In the genomic region with DNA sequence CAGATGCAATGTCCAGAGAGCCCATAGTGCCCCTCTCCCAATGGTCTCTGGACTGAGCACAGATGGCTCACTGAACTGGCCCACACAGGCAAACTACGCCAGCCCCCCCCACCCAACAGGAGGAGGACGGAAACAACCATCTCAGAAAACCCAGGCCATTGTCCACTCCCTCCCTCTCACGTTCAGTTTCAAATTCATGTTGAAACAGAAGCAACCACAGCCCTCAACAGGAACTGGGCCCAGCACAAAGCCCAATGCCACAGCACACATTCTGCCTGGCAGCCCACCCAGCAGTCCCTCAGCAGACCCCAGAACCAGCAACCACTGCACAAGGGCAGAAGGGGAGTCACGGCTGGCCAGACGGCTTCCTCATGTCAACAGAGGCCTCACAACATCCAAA, we compare ENCODE assay signal across 1 cellular context.
TF ChIP-seq lines count a peak whose summit lies in the region.

No MANE protein-coding gene starts in this region.

TF ChIP-seq in H1, 55 proteins besides CTCF, POLR2A, EP300 and RAD21:
- TF ChIP-seq TAF7 (optimal IDR thresholded peaks at IDR 0.05; ENCODE audit: borderline replicate concordance, low read depth, low read length) (no peak), JUND (IDR thresholded peaks at IDR 0.05; ENCODE audit: low read length) (no peak), GTF2F1 (IDR thresholded peaks at IDR 0.05; ENCODE audit: borderline replicate concordance, low read depth, low read length) (no peak), SRF (IDR thresholded peaks at IDR 0.05; ENCODE audit: low read depth, low read length) (no peak), ATF3 (IDR thresholded peaks at IDR 0.05; ENCODE audit: insufficient read depth, low read depth, low read length) (no peak), CREB1 (IDR thresholded peaks at IDR 0.05) (no peak), TEAD4 (IDR thresholded peaks at IDR 0.05; ENCODE audit: low read depth, low read length) (no peak), CHD1 (IDR thresholded peaks at IDR 0.05; ENCODE audit: low read depth, low read length) (no peak), FOSL1 (IDR thresholded peaks at IDR 0.05; ENCODE audit: insufficient read depth, low read depth, low read length) (no peak), TCF12 (IDR thresholded peaks at IDR 0.05; ENCODE audit: low read depth, low read length) (no peak), TBP (IDR thresholded peaks at IDR 0.05; ENCODE audit: low read depth, low read length) (no peak), KDM4A (IDR thresholded peaks at IDR 0.05; ENCODE audit: low read depth, low read length, severe bottlenecking) (no peak), POLR2AphosphoS5 (IDR thresholded peaks at IDR 0.05; ENCODE audit: low read depth, low read length) (no peak), USF2 (IDR thresholded peaks at IDR 0.05; ENCODE audit: low read length) (no peak), BRCA1 (IDR thresholded peaks at IDR 0.05; ENCODE audit: low read depth, low read length) (no peak), HDAC6 (IDR thresholded peaks at IDR 0.05; ENCODE audit: low read depth, low read length) (no peak), SIRT6 (IDR thresholded peaks at IDR 0.05; ENCODE audit: low read length) (no peak)
- TF ChIP-seq, protein P1, sequence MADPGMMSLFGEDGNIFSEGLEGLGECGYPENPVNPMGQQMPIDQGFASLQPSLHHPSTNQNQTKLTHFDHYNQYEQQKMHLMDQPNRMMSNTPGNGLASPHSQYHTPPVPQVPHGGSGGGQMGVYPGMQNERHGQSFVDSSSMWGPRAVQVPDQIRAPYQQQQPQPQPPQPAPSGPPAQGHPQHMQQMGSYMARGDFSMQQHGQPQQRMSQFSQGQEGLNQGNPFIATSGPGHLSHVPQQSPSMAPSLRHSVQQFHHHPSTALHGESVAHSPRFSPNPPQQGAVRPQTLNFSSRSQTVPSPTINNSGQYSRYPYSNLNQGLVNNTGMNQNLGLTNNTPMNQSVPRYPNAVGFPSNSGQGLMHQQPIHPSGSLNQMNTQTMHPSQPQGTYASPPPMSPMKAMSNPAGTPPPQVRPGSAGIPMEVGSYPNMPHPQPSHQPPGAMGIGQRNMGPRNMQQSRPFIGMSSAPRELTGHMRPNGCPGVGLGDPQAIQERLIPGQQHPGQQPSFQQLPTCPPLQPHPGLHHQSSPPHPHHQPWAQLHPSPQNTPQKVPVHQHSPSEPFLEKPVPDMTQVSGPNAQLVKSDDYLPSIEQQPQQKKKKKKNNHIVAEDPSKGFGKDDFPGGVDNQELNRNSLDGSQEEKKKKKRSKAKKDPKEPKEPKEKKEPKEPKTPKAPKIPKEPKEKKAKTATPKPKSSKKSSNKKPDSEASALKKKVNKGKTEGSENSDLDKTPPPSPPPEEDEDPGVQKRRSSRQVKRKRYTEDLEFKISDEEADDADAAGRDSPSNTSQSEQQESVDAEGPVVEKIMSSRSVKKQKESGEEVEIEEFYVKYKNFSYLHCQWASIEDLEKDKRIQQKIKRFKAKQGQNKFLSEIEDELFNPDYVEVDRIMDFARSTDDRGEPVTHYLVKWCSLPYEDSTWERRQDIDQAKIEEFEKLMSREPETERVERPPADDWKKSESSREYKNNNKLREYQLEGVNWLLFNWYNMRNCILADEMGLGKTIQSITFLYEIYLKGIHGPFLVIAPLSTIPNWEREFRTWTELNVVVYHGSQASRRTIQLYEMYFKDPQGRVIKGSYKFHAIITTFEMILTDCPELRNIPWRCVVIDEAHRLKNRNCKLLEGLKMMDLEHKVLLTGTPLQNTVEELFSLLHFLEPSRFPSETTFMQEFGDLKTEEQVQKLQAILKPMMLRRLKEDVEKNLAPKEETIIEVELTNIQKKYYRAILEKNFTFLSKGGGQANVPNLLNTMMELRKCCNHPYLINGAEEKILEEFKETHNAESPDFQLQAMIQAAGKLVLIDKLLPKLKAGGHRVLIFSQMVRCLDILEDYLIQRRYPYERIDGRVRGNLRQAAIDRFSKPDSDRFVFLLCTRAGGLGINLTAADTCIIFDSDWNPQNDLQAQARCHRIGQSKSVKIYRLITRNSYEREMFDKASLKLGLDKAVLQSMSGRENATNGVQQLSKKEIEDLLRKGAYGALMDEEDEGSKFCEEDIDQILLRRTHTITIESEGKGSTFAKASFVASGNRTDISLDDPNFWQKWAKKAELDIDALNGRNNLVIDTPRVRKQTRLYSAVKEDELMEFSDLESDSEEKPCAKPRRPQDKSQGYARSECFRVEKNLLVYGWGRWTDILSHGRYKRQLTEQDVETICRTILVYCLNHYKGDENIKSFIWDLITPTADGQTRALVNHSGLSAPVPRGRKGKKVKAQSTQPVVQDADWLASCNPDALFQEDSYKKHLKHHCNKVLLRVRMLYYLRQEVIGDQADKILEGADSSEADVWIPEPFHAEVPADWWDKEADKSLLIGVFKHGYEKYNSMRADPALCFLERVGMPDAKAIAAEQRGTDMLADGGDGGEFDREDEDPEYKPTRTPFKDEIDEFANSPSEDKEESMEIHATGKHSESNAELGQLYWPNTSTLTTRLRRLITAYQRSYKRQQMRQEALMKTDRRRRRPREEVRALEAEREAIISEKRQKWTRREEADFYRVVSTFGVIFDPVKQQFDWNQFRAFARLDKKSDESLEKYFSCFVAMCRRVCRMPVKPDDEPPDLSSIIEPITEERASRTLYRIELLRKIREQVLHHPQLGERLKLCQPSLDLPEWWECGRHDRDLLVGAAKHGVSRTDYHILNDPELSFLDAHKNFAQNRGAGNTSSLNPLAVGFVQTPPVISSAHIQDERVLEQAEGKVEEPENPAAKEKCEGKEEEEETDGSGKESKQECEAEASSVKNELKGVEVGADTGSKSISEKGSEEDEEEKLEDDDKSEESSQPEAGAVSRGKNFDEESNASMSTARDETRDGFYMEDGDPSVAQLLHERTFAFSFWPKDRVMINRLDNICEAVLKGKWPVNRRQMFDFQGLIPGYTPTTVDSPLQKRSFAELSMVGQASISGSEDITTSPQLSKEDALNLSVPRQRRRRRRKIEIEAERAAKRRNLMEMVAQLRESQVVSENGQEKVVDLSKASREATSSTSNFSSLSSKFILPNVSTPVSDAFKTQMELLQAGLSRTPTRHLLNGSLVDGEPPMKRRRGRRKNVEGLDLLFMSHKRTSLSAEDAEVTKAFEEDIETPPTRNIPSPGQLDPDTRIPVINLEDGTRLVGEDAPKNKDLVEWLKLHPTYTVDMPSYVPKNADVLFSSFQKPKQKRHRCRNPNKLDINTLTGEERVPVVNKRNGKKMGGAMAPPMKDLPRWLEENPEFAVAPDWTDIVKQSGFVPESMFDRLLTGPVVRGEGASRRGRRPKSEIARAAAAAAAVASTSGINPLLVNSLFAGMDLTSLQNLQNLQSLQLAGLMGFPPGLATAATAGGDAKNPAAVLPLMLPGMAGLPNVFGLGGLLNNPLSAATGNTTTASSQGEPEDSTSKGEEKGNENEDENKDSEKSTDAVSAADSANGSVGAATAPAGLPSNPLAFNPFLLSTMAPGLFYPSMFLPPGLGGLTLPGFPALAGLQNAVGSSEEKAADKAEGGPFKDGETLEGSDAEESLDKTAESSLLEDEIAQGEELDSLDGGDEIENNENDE (IDR thresholded peaks at IDR 0.05; ENCODE audit: insufficient replicate concordance, low read length) = no peak
